Comparison of ENCODE assay signal across 9 cellular contexts in the genomic region with DNA sequence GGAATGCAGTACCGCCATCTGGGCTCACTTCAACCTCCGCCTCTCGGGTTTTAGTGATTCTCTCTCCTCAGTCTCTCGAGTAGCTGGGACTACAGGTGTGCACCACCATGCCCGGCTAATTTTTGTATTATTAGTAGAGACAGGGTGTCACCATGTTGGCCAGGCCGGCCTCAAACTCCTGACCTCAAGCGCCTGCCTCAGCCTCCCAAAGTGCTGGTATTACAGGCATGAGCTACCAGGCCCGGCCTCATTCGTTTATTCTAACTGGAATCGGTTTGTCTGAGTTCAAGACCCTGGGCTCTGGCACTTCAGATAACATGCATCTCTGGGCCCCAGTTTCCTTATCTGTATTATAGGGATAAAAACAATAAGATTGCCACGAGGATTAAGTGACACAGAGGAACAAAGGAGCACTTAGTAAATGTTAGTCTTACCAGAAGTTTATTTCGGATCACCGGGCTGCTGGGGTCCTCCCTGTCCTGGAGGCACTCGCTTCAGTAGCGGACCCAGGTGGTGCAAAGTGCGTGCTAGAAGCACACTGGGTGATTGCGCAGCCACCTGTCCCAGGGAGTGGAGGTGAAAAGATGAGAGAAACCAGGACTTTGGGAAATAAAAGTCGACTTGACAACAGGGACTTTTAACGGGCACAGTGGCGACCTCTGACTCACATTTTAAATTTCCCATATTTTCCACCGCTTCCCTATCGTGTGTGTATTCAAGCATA. TPM values are rescaled to one million over a fixed set of nuclear protein-coding genes. Genes with fewer than 3 reads are reported as not detected.
DNase-seq lines count a peak whose midpoint lies in the region; ATAC-seq and FAIRE-seq lines count a peak whose summit lies in the region.
"Had no signal": no experiment of that assay in that cellular context is flagged by ENCODE, and none has a peak within 500 bp of the region (broad histone marks: within the 10 kb centered on the region; RNA-seq: fewer than 3 reads in every experiment).

No MANE protein-coding gene starts in this region.

- H3K36me3 ChIP-seq in small intestine (ENCODE audit: control insufficient read depth in 2 of 2, insufficient read depth in 2 of 2, low read length in 2 of 2): no peaks in the 10 kb centered on the region

- peak overlapping the region; percentile 94 for H3K4me3 Mint-ChIP-seq in T-helper 2 cell treated with Interferon-gamma antibody and Interleukin-4, amounts not matched to agents 5 μg/mL and 100 μg/mL, for 36 hours
- peak overlapping the region; percentile 72 for H3K4me3 Mint-ChIP-seq in activated naive CD8-positive, alpha-beta T cell treated with anti-CD3 and anti-CD28 coated beads, Interleukin-2, amount 50 U/mL, for 24 hours

- DNase-seq in T-helper 2 cell treated with Interferon-gamma antibody and Interleukin-4, amounts not matched to agents 5 μg/mL and 100 μg/mL, for 36 hours (ENCODE audit: low spot score): no peak
- DNase-seq in T-helper 2 cell (no peak), small intestine (peak; percentile 33), HPDE6-E6E7 (ENCODE audit: extremely low spot score) (no peak)
- DNase-seq in activated naive CD8-positive, alpha-beta T cell treated with anti-CD3 and anti-CD28 coated beads, Interleukin-2, amount 50 U/mL, for 24 hours: peak; percentile 3
- no peak for DNase-seq in stimulated activated CD4-positive, alpha-beta T cell treated with anti-CD3 and anti-CD28 coated beads, Interleukin-4, amount 100 ng/mL, for 4 hours

- H3K9me3 ChIP-seq in iPS-18c (ENCODE audit: control insufficient read depth, insufficient read depth, low read length) (no peaks in the 10 kb centered on the region), small intestine (ENCODE audit: control insufficient read depth, low read depth) (no peaks in the 10 kb centered on the region)

- H3K36me3 Mint-ChIP-seq in T-helper 2 cell treated with Interferon-gamma antibody and Interleukin-4, amounts not matched to agents 5 μg/mL and 100 μg/mL, for 36 hours (ENCODE audit: low read depth): no peaks in the 10 kb centered on the region
- no peaks in the 10 kb centered on the region for H3K36me3 Mint-ChIP-seq in activated naive CD8-positive, alpha-beta T cell treated with anti-CD3 and anti-CD28 coated beads, Interleukin-2, amount 50 U/mL, for 24 hours (ENCODE audit: low read depth)

- no peak overlapping the region for H3K27ac Mint-ChIP-seq in T-helper 2 cell treated with Interferon-gamma antibody and Interleukin-4, amounts not matched to agents 5 μg/mL and 100 μg/mL, for 36 hours
- no peak overlapping the region for H3K27ac Mint-ChIP-seq in activated naive CD8-positive, alpha-beta T cell treated with anti-CD3 and anti-CD28 coated beads, Interleukin-2, amount 50 U/mL, for 24 hours

- H3K4me1 Mint-ChIP-seq in T-helper 2 cell treated with Interferon-gamma antibody and Interleukin-4, amounts not matched to agents 5 μg/mL and 100 μg/mL, for 36 hours (ENCODE audit: low read depth): peaks cover 15% of the 10 kb centered on the region
- H3K4me1 Mint-ChIP-seq in activated naive CD8-positive, alpha-beta T cell treated with anti-CD3 and anti-CD28 coated beads, Interleukin-2, amount 50 U/mL, for 24 hours: peaks cover 16% of the 10 kb centered on the region

- H3K4me1 ChIP-seq in small intestine (ENCODE audit: control insufficient read depth in 2 of 2, insufficient read depth in 1 of 2, low read depth in 1 of 2, low read length in 1 of 2): peaks cover 3 to 5% of the 10 kb centered on the region in 2 donors

- H3K27ac ChIP-seq in small intestine (ENCODE audit: low read depth in 1 of 2, low read length in 1 of 2): peak overlapping the region in 1 of 2 donors; percentile 89

- no peak for ATAC-seq in activated naive CD8-positive, alpha-beta T cell treated with anti-CD3 and anti-CD28 coated beads, Interleukin-2, amount 50 U/mL, for 24 hours
- ATAC-seq in HG03342 (IDR thresholded peaks at IDR 0.05; ENCODE audit: unreplicated experiment): no peak

- no peak for FAIRE-seq in small intestine (lab: Jason Lieb, UNC)
- FAIRE-seq: G401.6 had no signal

- peak overlapping the region; percentile 61 for H3K4me3 ChIP-seq in iPS-18c (ENCODE audit: insufficient read depth, low read depth, low read length)
- peak overlapping the region in 1 of 2 donors; percentile 43 for H3K4me3 ChIP-seq in small intestine (ENCODE audit: low read depth in 1 of 2, low read length in 2 of 2)

- 29 to 39% (median 36%) methylated on average over 22 of the region's 22 CpGs for WGBS in small intestine, 3 donors

- H3K27me3 ChIP-seq in small intestine (ENCODE audit: control insufficient read depth in 2 of 2, insufficient read depth in 2 of 2, low read length in 2 of 2): no peaks in the 10 kb centered on the region

- peaks cover 2% of the 10 kb centered on the region for H3K27me3 Mint-ChIP-seq in T-helper 2 cell treated with Interferon-gamma antibody and Interleukin-4, amounts not matched to agents 5 μg/mL and 100 μg/mL, for 36 hours (ENCODE audit: low read depth)
- H3K27me3 Mint-ChIP-seq in activated naive CD8-positive, alpha-beta T cell treated with anti-CD3 and anti-CD28 coated beads, Interleukin-2, amount 50 U/mL, for 24 hours: no peaks in the 10 kb centered on the region

- no peaks in the 10 kb centered on the region for H3K9me3 Mint-ChIP-seq in T-helper 2 cell treated with Interferon-gamma antibody and Interleukin-4, amounts not matched to agents 5 μg/mL and 100 μg/mL, for 36 hours
- H3K9me3 Mint-ChIP-seq in activated naive CD8-positive, alpha-beta T cell treated with anti-CD3 and anti-CD28 coated beads, Interleukin-2, amount 50 U/mL, for 24 hours: no peaks in the 10 kb centered on the region

RNA-seq across cellular contexts. Expression of gene ACACB, which starts 37.5 kb away (rescaled TPM):
- polyA plus RNA-seq in small intestine: 10 to 100 TPM in 2 of 3 donors, 1 to 10 TPM in 1; 7.0 to 40.5 (median 12.3) TPM

RNA-seq across cellular contexts. Expression of gene UNG, which starts 56.5 kb away (rescaled TPM):
- polyA plus RNA-seq in small intestine: 10 to 100 TPM; 11.9 to 38.7 (median 14.8) TPM

Comparison
In these comparisons a context has a peak if more than half of its experiments do, and no peak if none do; other contexts are left out.
1. DNase-seq: peak in activated naive CD8-positive, alpha-beta T cell treated with anti-CD3 and anti-CD28 coated beads, Interleukin-2, amount 50 U/mL, for 24 hours (single experiment) and small intestine (single experiment); none in T-helper 2 cell treated with Interferon-gamma antibody and Interleukin-4, amounts not matched to agents 5 μg/mL and 100 μg/mL, for 36 hours (single experiment), T-helper 2 cell (0 of 5), stimulated activated CD4-positive, alpha-beta T cell treated with anti-CD3 and anti-CD28 coated beads, Interleukin-4, amount 100 ng/mL, for 4 hours (0 of 2) and HPDE6-E6E7 (single experiment).